Comparison of ENCODE assay signal across 1 cellular context in the genomic region with DNA sequence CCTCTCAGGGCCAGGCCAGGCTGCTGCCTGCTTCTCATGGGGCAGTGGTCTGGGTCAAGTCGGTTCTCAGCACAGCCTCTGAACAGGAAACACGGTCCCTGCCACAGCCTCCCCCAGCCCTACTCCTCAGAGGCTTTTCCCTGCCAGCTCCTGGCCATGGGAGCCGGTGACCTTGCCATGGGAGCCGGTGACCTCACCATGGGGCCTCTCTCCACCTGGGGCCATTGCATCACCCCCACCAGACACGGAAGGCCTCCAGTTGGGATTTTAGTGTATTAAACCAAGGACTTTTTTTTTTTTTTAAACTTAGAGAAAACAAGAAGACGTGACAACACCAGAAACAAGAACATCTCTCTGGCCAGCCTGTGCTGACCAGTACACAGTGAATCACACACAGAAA.
A peak's percentile ranks its signal among the peaks of the same experiment; 100 is the strongest.
TF ChIP-seq lines count a peak whose summit lies in the region.

No MANE protein-coding gene starts in this region.

TF ChIP-seq in K562, 482 proteins besides CTCF, POLR2A, EP300 and RAD21:
- no peak for TF ChIP-seq MYBL2 (IDR thresholded peaks at IDR 0.05; ENCODE audit: low read depth)
- no peak for TF ChIP-seq MYBL2 (CRISPR knock-in tag; IDR thresholded peaks at IDR 0.05; ENCODE audit: borderline replicate concordance)
- TF ChIP-seq CREBBP (IDR thresholded peaks at IDR 0.05; ENCODE audit: low read depth, low read length), result no peak
- no peak for TF ChIP-seq SUPT5H (IDR thresholded peaks at IDR 0.05)
- TF ChIP-seq HMG20A (CRISPR knock-in tag; conservative IDR thresholded peaks at IDR 0.05), result no peak
- no peak for TF ChIP-seq RBM39 (optimal IDR thresholded peaks at IDR 0.05; ENCODE audit: low read depth, low read length)
- TF ChIP-seq CEBPG (CRISPR knock-in tag; IDR thresholded peaks at IDR 0.05), result no peak
- 0 out of 4 replicates have a peak, but pooled peaks of 1 of the 2 experiments have one; percentile 26 for TF ChIP-seq CEBPG (tag; conservative IDR thresholded peaks at IDR 0.05 in 1 of 2, IDR thresholded peaks at IDR 0.05 in 1 of 2)
- TF ChIP-seq, protein P1, sequence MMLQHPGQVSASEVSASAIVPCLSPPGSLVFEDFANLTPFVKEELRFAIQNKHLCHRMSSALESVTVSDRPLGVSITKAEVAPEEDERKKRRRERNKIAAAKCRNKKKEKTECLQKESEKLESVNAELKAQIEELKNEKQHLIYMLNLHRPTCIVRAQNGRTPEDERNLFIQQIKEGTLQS (IDR thresholded peaks at IDR 0.05), result peak; percentile 31; the same call in 1 of the 2 replicates
- TF ChIP-seq, protein P1 (CRISPR knock-in tag; conservative IDR thresholded peaks at IDR 0.05), result no peak
- no peak for TF ChIP-seq ZFP30 (CRISPR knock-in tag; IDR thresholded peaks at IDR 0.05; ENCODE audit: borderline replicate concordance)
- TF ChIP-seq HDGF (IDR thresholded peaks at IDR 0.05), result no peak
- TF ChIP-seq, protein P2, sequence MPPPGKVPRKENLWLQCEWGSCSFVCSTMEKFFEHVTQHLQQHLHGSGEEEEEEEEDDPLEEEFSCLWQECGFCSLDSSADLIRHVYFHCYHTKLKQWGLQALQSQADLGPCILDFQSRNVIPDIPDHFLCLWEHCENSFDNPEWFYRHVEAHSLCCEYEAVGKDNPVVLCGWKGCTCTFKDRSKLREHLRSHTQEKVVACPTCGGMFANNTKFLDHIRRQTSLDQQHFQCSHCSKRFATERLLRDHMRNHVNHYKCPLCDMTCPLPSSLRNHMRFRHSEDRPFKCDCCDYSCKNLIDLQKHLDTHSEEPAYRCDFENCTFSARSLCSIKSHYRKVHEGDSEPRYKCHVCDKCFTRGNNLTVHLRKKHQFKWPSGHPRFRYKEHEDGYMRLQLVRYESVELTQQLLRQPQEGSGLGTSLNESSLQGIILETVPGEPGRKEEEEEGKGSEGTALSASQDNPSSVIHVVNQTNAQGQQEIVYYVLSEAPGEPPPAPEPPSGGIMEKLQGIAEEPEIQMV (tag; conservative IDR thresholded peaks at IDR 0.05; ENCODE audit: low read depth), result no peak
- no peak for TF ChIP-seq CHCHD3 (CRISPR knock-in tag; IDR thresholded peaks at IDR 0.05)
